ENCODE assay signal across 8 cellular contexts in the genomic region with DNA sequence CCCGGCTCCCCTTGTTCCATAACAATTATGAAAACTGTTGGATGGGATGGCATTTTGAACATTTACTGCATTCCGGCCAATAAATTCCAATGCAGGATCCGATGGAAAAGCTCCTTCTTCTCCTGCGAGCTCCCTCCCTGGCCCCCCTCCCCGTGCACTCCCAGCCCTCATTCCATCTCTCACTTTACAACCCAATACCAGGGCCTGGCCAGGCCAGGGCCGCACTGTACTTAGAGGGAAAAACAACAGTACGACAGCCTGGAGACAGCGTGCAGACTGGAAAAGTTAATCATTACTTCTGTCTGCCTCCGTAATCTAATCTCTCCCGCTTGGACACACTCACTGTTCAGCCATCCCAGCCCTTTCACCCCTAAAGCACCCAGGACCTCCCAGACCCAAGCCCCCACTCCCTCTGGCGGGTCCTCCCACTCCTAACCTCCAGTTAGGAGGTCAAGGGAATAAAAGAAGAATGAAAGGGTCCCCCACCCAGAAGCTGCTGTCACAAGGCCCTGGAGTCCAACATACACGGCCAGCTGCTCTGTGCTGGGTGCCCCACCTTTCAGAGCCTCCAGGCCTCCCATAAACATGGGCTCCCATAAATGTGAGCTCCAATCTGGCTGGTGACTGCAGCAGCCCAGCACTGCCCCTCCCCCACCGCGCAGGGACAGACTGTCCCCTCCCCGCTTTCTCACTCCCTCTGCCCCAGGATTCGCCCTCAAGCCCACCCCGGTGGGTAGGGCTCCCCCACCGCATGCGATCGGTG. TPM values are rescaled to one million over a fixed set of nuclear protein-coding genes. Genes with fewer than 3 reads are reported as not detected.
DNase-seq lines count a peak whose midpoint lies in the region; ATAC-seq and TF ChIP-seq lines count a peak whose summit lies in the region.

No MANE protein-coding gene starts in this region.

- H3K4me1 ChIP-seq in A673 (ENCODE audit: insufficient read depth, low read length, poor library complexity, severe bottlenecking) (peaks cover 95% of the 10 kb centered on the region), mucosa of descending colon (ENCODE audit: low read depth) (peaks cover 95% of the 10 kb centered on the region)

- CTCF ChIA-PET in A673 (lab: Charles Lee): no interaction called here

- H3K9me3 ChIP-seq in A673 (ENCODE audit: low read depth, low read length, poor library complexity, severe bottlenecking): no peaks in the 10 kb centered on the region
- H3K9me3 ChIP-seq in mucosa of descending colon: no peaks in the 10 kb centered on the region

- H3K27me3 ChIP-seq in A673 (replicated peaks; ENCODE audit: insufficient read depth, low read depth, low read length, poor library complexity): no peaks in the 10 kb centered on the region

- DNase-seq in A673 (ENCODE audit: low spot score): no peak
- DNase-seq in HuH-7 (ENCODE audit: low spot score): peak; percentile 81
- peak; percentile 36 for DNase-seq in cerebellar cortex (ENCODE audit: low spot score)
- DNase-seq in mucosa of descending colon: peak; percentile 86 to 88 (median 87)
- DNase-seq in GM13976 (ENCODE audit: low spot score): no peak
- DNase-seq in NOMO-1 (lab: John Stamatoyannopoulos, UW; ENCODE audit: unreplicated experiment in 2 of 2): no peak
- DNase-seq in NCI-H524 (lab: John Stamatoyannopoulos, UW): no peak

- TF ChIP-seq CTCF in A673 (conservative IDR thresholded peaks at IDR 0.05; ENCODE audit: low read depth, low read length) (no peak), mucosa of descending colon (IDR thresholded peaks at IDR 0.05) (no peak), GM13976 (IDR thresholded peaks at IDR 0.05; ENCODE audit: borderline replicate concordance, control extremely low read depth, extremely low read depth, insufficient read depth, missing control alignments) (no peak)

- H3K36me3 ChIP-seq in A673 (ENCODE audit: insufficient read depth, low read length, poor library complexity, severe bottlenecking) (no peaks in the 10 kb centered on the region), mucosa of descending colon (ENCODE audit: low read depth) (no peaks in the 10 kb centered on the region)

- ATAC-seq in mucosa of descending colon (peak; percentile 74), HG03108 (IDR thresholded peaks at IDR 0.05; ENCODE audit: unreplicated experiment) (no peak)

- H3K4me3 ChIP-seq in A673 (ENCODE audit: low read depth, low read length, poor library complexity, severe bottlenecking) (no peak overlapping the region), mucosa of descending colon (no peak overlapping the region)

- in situ Hi-C loops in GM13976 (cut with MboI; ENCODE audit: low sequenced_read_pairs, unreplicated experiment): no loop called here

- peak overlapping the region; percentile 88 for H3K27ac ChIP-seq in A673 (ENCODE audit: low read depth, low read length, poor library complexity, severe bottlenecking)

- POLR2A ChIA-PET in A673 (lab: Charles Lee; ENCODE audit: low non-redundant PET): interaction anchor here (0.7 kb wide), 1 partner anchor 74 kb away, joined by 6 read pairs; no protein-coding TSS in a partner anchor

- intact Hi-C loops in A673 (cut with micrococcal nuclease; ENCODE audit: unreplicated experiment): no loop called here
- intact Hi-C loops in mucosa of descending colon (cut with DNase I, micrococcal nuclease): loop anchor here in 1 of 2 donors (10.0 kb wide), 1 partner anchor 145 kb away; no protein-coding TSS in a partner anchor

- BruUV-seq in A673 (replicated peaks; lab: Mats Ljungman, UMichigan): no TSS peak

RNA-seq across cellular contexts. Expression of a gene that starts 20.6 kb away (rescaled TPM):
- total RNA-seq in A673 (2021) (11.4 and 12.0 TPM in 2 replicates), mucosa of descending colon (10 to 100 TPM; 22.3 to 67.4 (median 33.1) TPM)

Comparison
In these comparisons a context has a peak if more than half of its experiments do, and no peak if none do; other contexts are left out.
1. DNase-seq: peak in HuH-7 (single experiment), cerebellar cortex (single experiment) and mucosa of descending colon (3 of 3); none in A673 (single experiment), GM13976 (single experiment), NOMO-1 (0 of 2) and NCI-H524 (0 of 2).